1 cellular context compared by ENCODE assay signal in the genomic region with DNA sequence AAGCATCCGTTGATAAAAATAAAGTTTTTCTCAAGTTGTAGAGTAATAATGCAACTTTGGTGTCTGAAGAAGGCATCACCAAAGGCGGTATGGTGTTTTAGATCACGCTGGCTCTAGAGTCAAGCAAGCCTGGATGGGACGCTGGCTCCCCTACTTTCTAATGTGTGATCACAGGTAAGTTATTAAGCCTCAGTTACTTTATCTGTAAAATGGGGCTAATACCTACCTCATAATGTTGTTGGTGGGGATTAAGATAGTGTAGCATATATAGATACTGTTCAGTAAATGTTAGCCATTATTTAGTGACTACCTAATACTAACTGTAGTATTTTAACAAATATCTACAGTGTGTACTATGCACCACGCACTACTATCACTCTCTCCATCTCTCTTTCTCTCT.
TF ChIP-seq lines count a peak whose summit lies in the region.

No MANE protein-coding gene starts in this region.

TF ChIP-seq in GM12878, 131 proteins besides CTCF, POLR2A, EP300 and RAD21 (continued from another document):
- TF ChIP-seq FOS (IDR thresholded peaks at IDR 0.05; ENCODE audit: borderline replicate concordance, extremely low read depth, insufficient read length) (no peak), NR2C2 (IDR thresholded peaks at IDR 0.05; ENCODE audit: borderline replicate concordance, control insufficient read depth, insufficient read length, low read depth) (no peak)
